28 cellular contexts compared by ENCODE assay signal in the genomic region with DNA sequence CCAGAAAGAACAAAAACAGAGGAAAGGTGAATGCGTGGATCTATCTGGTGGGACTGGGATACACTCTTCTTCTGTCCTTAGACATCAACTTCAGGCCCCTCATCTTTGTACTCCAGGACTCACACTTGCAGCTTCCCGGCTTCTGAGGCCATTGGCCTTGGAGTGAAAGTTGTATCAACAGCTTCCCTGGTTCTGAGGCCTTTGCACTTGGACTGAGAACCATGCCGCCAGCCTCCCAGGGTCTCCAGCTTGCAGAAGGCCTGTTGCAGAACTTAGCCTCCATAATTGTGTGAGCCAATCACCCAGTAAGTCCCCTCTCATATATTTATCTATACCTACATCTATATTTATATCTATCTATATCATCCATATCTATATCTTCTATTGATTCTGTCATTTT.
"Had no signal": no experiment of that assay in that cellular context is flagged by ENCODE, and none has a peak within 500 bp of the region (broad histone marks: within the 10 kb centered on the region; RNA-seq: fewer than 3 reads in every experiment).

No MANE protein-coding gene starts in this region.

- H3K36me3 ChIP-seq: colonic mucosa, esophagus muscularis mucosa, esophagus squamous epithelium, gastrocnemius medialis, gastroesophageal sphincter, heart left ventricle had no signal

- H3K27ac ChIP-seq: colonic mucosa, coronary artery, dorsolateral prefrontal cortex, epithelial cell of prostate, esophagus muscularis mucosa, esophagus squamous epithelium, foreskin keratinocyte, gastrocnemius medialis, gastroesophageal sphincter, heart left ventricle, heart right ventricle had no signal

- FAIRE-seq: colon, endometrium, endothelial cell of umbilical vein, frontal cortex had no signal

- H3K4me1 ChIP-seq: colonic mucosa, esophagus muscularis mucosa, esophagus squamous epithelium, gastrocnemius medialis, heart right ventricle had no signal

- H3K4me3 ChIP-seq: colonic mucosa, coronary artery, dorsolateral prefrontal cortex, esophagus muscularis mucosa, esophagus squamous epithelium, gastrocnemius medialis, gastroesophageal sphincter, heart left ventricle, heart right ventricle had no signal

- DNase-seq: colonic mucosa; cortex of kidney; dermis blood vessel endothelial cell; dorsolateral prefrontal cortex; effector CD4-positive, alpha-beta T cell; effector CD8-positive, alpha-beta T cell; effector memory CD4-positive, alpha-beta T cell; effector memory CD8-positive, alpha-beta T cell; endodermal cell; erythroblast; esophagus squamous epithelium; foreskin fibroblast; foreskin keratinocyte; foreskin melanocyte; gastrocnemius medialis; glutamatergic neuron; head of caudate nucleus; heart left ventricle; heart right ventricle had no signal

- H3K27me3 ChIP-seq: colonic mucosa, dorsolateral prefrontal cortex, esophagus muscularis mucosa, esophagus squamous epithelium, foreskin keratinocyte, gastrocnemius medialis, gastroesophageal sphincter, heart left ventricle, heart right ventricle had no signal

- ATAC-seq: effector memory CD8-positive, alpha-beta T cell; esophagus mucosa; foreskin keratinocyte; gastrocnemius medialis; gastroesophageal sphincter; heart left ventricle; heart right ventricle had no signal

- H3K9me3 ChIP-seq: colonic mucosa, esophagus muscularis mucosa, esophagus squamous epithelium, gastrocnemius medialis, gastroesophageal sphincter, heart left ventricle, heart right ventricle had no signal
